Comparison of ENCODE assay signal across 2 cellular contexts in the genomic region with DNA sequence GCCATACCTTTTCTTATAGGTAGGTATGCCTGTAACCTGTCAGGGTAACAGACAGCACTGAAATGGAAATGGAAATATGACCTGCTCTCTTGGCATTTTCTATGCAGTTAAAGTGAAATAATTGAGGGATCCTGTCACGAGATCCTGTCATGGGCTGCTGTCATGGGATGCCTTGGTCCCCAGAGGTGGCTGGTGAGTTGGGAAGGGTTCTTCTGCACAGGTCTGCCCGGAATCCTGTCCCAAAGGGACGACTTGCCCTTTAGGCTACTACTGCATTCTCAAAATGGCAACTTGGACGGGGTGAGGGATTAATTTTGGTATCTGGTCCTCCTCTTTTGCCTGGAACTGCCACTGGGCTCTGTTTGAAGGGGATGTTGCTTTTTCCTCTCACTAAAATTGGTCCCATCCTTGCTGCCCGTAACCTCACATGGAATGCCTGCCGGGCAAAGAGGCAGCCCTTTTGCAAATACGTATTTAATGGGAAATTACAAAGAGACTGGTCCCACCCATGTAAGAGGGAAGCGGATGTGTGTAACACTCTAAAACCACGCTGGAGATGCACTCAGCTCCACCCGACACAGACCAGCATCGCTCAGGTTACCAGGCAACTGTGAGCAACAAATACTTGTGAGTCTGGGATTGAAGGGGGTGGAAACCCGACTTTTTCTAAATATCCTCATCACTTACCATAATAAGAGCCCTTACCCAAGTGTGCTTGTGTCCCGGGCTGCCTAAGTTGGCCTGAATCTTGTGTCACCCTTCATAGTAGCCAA.
TF ChIP-seq lines count a peak whose summit lies in the region.

No MANE protein-coding gene starts in this region.

TF ChIP-seq in K562, 482 proteins besides CTCF, POLR2A, EP300 and RAD21 (continued from another document):
- TF ChIP-seq, protein P1, sequence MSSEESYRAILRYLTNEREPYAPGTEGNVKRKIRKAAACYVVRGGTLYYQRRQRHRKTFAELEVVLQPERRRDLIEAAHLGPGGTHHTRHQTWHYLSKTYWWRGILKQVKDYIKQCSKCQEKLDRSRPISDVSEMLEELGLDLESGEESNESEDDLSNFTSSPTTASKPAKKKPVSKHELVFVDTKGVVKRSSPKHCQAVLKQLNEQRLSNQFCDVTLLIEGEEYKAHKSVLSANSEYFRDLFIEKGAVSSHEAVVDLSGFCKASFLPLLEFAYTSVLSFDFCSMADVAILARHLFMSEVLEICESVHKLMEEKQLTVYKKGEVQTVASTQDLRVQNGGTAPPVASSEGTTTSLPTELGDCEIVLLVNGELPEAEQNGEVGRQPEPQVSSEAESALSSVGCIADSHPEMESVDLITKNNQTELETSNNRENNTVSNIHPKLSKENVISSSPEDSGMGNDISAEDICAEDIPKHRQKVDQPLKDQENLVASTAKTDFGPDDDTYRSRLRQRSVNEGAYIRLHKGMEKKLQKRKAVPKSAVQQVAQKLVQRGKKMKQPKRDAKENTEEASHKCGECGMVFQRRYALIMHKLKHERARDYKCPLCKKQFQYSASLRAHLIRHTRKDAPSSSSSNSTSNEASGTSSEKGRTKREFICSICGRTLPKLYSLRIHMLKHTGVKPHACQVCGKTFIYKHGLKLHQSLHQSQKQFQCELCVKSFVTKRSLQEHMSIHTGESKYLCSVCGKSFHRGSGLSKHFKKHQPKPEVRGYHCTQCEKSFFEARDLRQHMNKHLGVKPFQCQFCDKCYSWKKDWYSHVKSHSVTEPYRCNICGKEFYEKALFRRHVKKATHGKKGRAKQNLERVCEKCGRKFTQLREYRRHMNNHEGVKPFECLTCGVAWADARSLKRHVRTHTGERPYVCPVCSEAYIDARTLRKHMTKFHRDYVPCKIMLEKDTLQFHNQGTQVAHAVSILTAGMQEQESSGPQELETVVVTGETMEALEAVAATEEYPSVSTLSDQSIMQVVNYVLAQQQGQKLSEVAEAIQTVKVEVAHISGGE (CRISPR knock-in tag; IDR thresholded peaks at IDR 0.05), result 0 out of 6 replicates have a peak, but pooled peaks of 1 of the 3 experiments have one; percentile 41
- TF ChIP-seq, protein P2, sequence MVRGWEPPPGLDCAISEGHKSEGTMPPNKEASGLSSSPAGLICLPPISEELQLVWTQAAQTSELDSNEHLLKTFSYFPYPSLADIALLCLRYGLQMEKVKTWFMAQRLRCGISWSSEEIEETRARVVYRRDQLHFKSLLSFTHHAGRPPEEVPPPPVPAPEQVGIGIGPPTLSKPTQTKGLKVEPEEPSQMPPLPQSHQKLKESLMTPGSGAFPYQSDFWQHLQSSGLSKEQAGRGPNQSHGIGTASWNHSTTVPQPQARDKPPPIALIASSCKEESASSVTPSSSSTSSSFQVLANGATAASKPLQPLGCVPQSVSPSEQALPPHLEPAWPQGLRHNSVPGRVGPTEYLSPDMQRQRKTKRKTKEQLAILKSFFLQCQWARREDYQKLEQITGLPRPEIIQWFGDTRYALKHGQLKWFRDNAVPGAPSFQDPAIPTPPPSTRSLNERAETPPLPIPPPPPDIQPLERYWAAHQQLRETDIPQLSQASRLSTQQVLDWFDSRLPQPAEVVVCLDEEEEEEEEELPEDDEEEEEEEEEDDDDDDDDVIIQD (CRISPR knock-in tag; IDR thresholded peaks at IDR 0.05), result no peak
- TF ChIP-seq ETV1 (tag; conservative IDR thresholded peaks at IDR 0.05; ENCODE audit: low read depth), result no peak
- TF ChIP-seq CAMTA2 (CRISPR knock-in tag; conservative IDR thresholded peaks at IDR 0.05), result no peak
- TF ChIP-seq MYNN (IDR thresholded peaks at IDR 0.05), result 0 out of 2 replicates have a peak, but pooled peaks have one; percentile 52
- no peak for TF ChIP-seq MYNN (CRISPR knock-in tag; IDR thresholded peaks at IDR 0.05)
- no peak for TF ChIP-seq TAL1 (IDR thresholded peaks at IDR 0.05)

TF ChIP-seq in WTC11, 78 proteins besides CTCF, POLR2A, EP300 and RAD21 (continued from another document):
- TF ChIP-seq, protein P3, sequence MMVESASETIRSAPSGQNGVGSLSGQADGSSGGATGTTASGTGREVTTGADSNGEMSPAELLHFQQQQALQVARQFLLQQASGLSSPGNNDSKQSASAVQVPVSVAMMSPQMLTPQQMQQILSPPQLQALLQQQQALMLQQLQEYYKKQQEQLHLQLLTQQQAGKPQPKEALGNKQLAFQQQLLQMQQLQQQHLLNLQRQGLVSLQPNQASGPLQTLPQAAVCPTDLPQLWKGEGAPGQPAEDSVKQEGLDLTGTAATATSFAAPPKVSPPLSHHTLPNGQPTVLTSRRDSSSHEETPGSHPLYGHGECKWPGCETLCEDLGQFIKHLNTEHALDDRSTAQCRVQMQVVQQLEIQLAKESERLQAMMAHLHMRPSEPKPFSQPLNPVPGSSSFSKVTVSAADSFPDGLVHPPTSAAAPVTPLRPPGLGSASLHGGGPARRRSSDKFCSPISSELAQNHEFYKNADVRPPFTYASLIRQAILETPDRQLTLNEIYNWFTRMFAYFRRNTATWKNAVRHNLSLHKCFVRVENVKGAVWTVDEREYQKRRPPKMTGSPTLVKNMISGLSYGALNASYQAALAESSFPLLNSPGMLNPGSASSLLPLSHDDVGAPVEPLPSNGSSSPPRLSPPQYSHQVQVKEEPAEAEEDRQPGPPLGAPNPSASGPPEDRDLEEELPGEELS (CRISPR knock-in tag; IDR thresholded peaks at IDR 0.05), result no peak
- TF ChIP-seq, protein P4, sequence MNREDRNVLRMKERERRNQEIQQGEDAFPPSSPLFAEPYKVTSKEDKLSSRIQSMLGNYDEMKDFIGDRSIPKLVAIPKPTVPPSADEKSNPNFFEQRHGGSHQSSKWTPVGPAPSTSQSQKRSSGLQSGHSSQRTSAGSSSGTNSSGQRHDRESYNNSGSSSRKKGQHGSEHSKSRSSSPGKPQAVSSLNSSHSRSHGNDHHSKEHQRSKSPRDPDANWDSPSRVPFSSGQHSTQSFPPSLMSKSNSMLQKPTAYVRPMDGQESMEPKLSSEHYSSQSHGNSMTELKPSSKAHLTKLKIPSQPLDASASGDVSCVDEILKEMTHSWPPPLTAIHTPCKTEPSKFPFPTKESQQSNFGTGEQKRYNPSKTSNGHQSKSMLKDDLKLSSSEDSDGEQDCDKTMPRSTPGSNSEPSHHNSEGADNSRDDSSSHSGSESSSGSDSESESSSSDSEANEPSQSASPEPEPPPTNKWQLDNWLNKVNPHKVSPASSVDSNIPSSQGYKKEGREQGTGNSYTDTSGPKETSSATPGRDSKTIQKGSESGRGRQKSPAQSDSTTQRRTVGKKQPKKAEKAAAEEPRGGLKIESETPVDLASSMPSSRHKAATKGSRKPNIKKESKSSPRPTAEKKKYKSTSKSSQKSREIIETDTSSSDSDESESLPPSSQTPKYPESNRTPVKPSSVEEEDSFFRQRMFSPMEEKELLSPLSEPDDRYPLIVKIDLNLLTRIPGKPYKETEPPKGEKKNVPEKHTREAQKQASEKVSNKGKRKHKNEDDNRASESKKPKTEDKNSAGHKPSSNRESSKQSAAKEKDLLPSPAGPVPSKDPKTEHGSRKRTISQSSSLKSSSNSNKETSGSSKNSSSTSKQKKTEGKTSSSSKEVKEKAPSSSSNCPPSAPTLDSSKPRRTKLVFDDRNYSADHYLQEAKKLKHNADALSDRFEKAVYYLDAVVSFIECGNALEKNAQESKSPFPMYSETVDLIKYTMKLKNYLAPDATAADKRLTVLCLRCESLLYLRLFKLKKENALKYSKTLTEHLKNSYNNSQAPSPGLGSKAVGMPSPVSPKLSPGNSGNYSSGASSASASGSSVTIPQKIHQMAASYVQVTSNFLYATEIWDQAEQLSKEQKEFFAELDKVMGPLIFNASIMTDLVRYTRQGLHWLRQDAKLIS (CRISPR knock-in tag; IDR thresholded peaks at IDR 0.05; ENCODE audit: borderline replicate concordance), result no peak
- TF ChIP-seq ZNF317 (CRISPR knock-in tag; IDR thresholded peaks at IDR 0.05; ENCODE audit: borderline replicate concordance, low read depth) (no peak), ZNF396 (CRISPR knock-in tag; IDR thresholded peaks at IDR 0.05; ENCODE audit: borderline replicate concordance) (no peak), NFYB (CRISPR knock-in tag; conservative IDR thresholded peaks at IDR 0.05; ENCODE audit: low read depth) (no peak), NFATC4 (CRISPR knock-in tag; IDR thresholded peaks at IDR 0.05) (no peak)
- TF ChIP-seq, protein P5, sequence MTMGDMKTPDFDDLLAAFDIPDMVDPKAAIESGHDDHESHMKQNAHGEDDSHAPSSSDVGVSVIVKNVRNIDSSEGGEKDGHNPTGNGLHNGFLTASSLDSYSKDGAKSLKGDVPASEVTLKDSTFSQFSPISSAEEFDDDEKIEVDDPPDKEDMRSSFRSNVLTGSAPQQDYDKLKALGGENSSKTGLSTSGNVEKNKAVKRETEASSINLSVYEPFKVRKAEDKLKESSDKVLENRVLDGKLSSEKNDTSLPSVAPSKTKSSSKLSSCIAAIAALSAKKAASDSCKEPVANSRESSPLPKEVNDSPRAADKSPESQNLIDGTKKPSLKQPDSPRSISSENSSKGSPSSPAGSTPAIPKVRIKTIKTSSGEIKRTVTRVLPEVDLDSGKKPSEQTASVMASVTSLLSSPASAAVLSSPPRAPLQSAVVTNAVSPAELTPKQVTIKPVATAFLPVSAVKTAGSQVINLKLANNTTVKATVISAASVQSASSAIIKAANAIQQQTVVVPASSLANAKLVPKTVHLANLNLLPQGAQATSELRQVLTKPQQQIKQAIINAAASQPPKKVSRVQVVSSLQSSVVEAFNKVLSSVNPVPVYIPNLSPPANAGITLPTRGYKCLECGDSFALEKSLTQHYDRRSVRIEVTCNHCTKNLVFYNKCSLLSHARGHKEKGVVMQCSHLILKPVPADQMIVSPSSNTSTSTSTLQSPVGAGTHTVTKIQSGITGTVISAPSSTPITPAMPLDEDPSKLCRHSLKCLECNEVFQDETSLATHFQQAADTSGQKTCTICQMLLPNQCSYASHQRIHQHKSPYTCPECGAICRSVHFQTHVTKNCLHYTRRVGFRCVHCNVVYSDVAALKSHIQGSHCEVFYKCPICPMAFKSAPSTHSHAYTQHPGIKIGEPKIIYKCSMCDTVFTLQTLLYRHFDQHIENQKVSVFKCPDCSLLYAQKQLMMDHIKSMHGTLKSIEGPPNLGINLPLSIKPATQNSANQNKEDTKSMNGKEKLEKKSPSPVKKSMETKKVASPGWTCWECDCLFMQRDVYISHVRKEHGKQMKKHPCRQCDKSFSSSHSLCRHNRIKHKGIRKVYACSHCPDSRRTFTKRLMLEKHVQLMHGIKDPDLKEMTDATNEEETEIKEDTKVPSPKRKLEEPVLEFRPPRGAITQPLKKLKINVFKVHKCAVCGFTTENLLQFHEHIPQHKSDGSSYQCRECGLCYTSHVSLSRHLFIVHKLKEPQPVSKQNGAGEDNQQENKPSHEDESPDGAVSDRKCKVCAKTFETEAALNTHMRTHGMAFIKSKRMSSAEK (CRISPR knock-in tag; IDR thresholded peaks at IDR 0.05; ENCODE audit: borderline replicate concordance), result no peak
